ENCODE assay signal across 8 cellular contexts in genomic region chr17:56912105-56912999, GRCh38. TPM values are rescaled to one million over a fixed set of nuclear protein-coding genes. Genes with fewer than 3 reads are reported as not detected.
DNase-seq lines count a peak whose midpoint lies in the region; TF ChIP-seq lines count a peak whose summit lies in the region.

No MANE protein-coding gene starts in this region.

- peak overlapping the region; percentile 83 to 93 (median 88) for H3K27ac ChIP-seq in esophagus muscularis mucosa (replicated peaks in 1 of 4)
- peak overlapping the region; percentile 15 for H3K27ac ChIP-seq in parathyroid adenoma

- intact Hi-C loops in esophagus muscularis mucosa (cut with DNase I), result loop anchor here (5.0 kb wide), 1 partner anchor 75 kb away; no protein-coding TSS in a partner anchor

- H3K4me2 ChIP-seq in parathyroid adenoma (ENCODE audit: low read length), result peak overlapping the region; percentile 80

- TF ChIP-seq EP300 in esophagus muscularis mucosa (IDR thresholded peaks at IDR 0.05), result no peak

- no peak for TF ChIP-seq CTCF in esophagus muscularis mucosa (IDR thresholded peaks at IDR 0.05)
- TF ChIP-seq CTCF in parathyroid adenoma (IDR thresholded peaks at IDR 0.05), result no peak
- TF ChIP-seq CTCF in GM20000 (IDR thresholded peaks at IDR 0.05; ENCODE audit: extremely low read depth, missing control alignments), result no peak

- WGBS in esophagus muscularis mucosa, result 69% methylated on average over 17 of the region's 21 CpGs

- H3K4me3 ChIP-seq in esophagus muscularis mucosa (peak overlapping the region; percentile 74 to 97 (median 82)), parathyroid adenoma (ENCODE audit: low read depth, low read length) (peak overlapping the region; percentile 90)

- H3K9me3 ChIP-seq in ES-I3 (ENCODE audit: control insufficient read depth, insufficient read depth, low read length) (no peaks in the 10 kb centered on the region), esophagus muscularis mucosa (no peaks in the 10 kb centered on the region), parathyroid adenoma (ENCODE audit: control insufficient read depth, low read length) (no peaks in the 10 kb centered on the region)

- H3K9ac ChIP-seq in ES-I3 (ENCODE audit: low read depth, low read length) (peak overlapping the region; percentile 69; the same call in 1 of the 2 replicates), parathyroid adenoma (no peak overlapping the region)

- peaks cover 3% of the 10 kb centered on the region for H3K79me2 ChIP-seq in parathyroid adenoma

- DNase-seq in RPMI8226, result peak; percentile 20
- no peak for DNase-seq in esophagus muscularis mucosa (ENCODE audit: extremely low spot score)
- no peak for DNase-seq in SKM-1 treated with dmso at 0.1 percent for 144 hours (lab: John Stamatoyannopoulos, UW; ENCODE audit: unreplicated experiment)
- no peak for DNase-seq in GM20000 (ENCODE audit: low spot score)
- DNase-seq in DMS79 treated with DMSO at 0.1 percent for 48 hours (lab: John Stamatoyannopoulos, UW), result no peak
- DNase-seq in HCEC 1CT, result no peak

- no peak overlapping the region for H2AFZ ChIP-seq in parathyroid adenoma

- H3K4me1 ChIP-seq in ES-I3 (ENCODE audit: insufficient read depth, low read length) (peaks cover 5% of the 10 kb centered on the region), esophagus muscularis mucosa (peaks cover 54 to 71% (median 63%) of the 10 kb centered on the region in 4 donors), parathyroid adenoma (no peaks in the 10 kb centered on the region)

- H3K27me3 ChIP-seq in esophagus muscularis mucosa, result no peaks in the 10 kb centered on the region
- H3K27me3 ChIP-seq in parathyroid adenoma (ENCODE audit: control insufficient read depth, insufficient read depth, low read length), result no peaks in the 10 kb centered on the region

- no peak for TF ChIP-seq POLR2A in esophagus muscularis mucosa (IDR thresholded peaks at IDR 0.05; ENCODE audit: low read depth)

- H3K36me3 ChIP-seq in ES-I3 (ENCODE audit: insufficient read depth, low read length) (no peaks in the 10 kb centered on the region), esophagus muscularis mucosa (peaks cover 4 to 17% (median 14%) of the 10 kb centered on the region in 4 donors), parathyroid adenoma (ENCODE audit: control insufficient read depth, insufficient read depth, low read length) (no peaks in the 10 kb centered on the region)

RNA-seq across cellular contexts. Expression of gene TRIM25, which starts 1.5 kb away (rescaled TPM):
- 10 to 100 TPM; 13.9 to 19.9 (median 16.6) TPM for total RNA-seq in esophagus muscularis mucosa

RNA-seq across cellular contexts. Expression of gene COIL, which starts 48.5 kb away (rescaled TPM):
- 10 to 100 TPM in 3 of 4 donors, 1 to 10 TPM in 1; 9.9 to 13.3 (median 11.4) TPM for total RNA-seq in esophagus muscularis mucosa
